Comparison of ENCODE assay signal across 1 cellular context in genomic region chr15:65213241-65213640, GRCh38.
TF ChIP-seq lines count a peak whose summit lies in the region.

No MANE protein-coding gene starts in this region.

TF ChIP-seq in HepG2, 621 proteins besides CTCF, POLR2A, EP300 and RAD21:
- TF ChIP-seq RAD51 (IDR thresholded peaks at IDR 0.05; ENCODE audit: borderline replicate concordance), result no peak
